Comparison of ENCODE assay signal across 10 cellular contexts in genomic region chr22:31248965-31249940, GRCh38.
A peak's percentile ranks its signal among the peaks of the same experiment; 100 is the strongest.
DNase-seq lines count a peak whose midpoint lies in the region; ATAC-seq and TF ChIP-seq lines count a peak whose summit lies in the region.
"Had no signal": no experiment of that assay in that cellular context is flagged by ENCODE, and none has a peak within 500 bp of the region (broad histone marks: within the 10 kb centered on the region; RNA-seq: fewer than 3 reads in every experiment).

No MANE protein-coding gene starts in this region.

- no peak for DNase-seq in AG09309 (ENCODE audit: low read depth)
- peak; percentile 63 for DNase-seq in globus pallidus (ENCODE audit: low spot score)
- no peak for DNase-seq in NCI-H2196 treated with DMSO at 0.1 percent for 48 hours (lab: John Stamatoyannopoulos, UW; ENCODE audit: unreplicated experiment)
- no peak for DNase-seq in cortex of kidney (lab: John Stamatoyannopoulos, UW)
- DNase-seq: NCI-H1436 treated with DMSO at 0.1 percent for 48 hours, T-helper 17 cell had no signal

- no peaks in the 10 kb centered on the region for H3K27me3 ChIP-seq in parathyroid adenoma (ENCODE audit: control insufficient read depth, insufficient read depth, low read length)

- peak overlapping the region; percentile 56 for H3K4me3 ChIP-seq in AG09309 (ENCODE audit: control insufficient read depth, low read depth, low read length)
- peak overlapping the region; percentile 75 for H3K4me3 ChIP-seq in parathyroid adenoma (ENCODE audit: low read depth, low read length)

- peaks cover 24% of the 10 kb centered on the region for H3K4me1 ChIP-seq in parathyroid adenoma

- H3K27ac ChIP-seq in VCaP (peak overlapping the region; percentile 62), parathyroid adenoma (peak overlapping the region; percentile 84)

- H3K36me3 ChIP-seq in parathyroid adenoma (ENCODE audit: control insufficient read depth, insufficient read depth, low read length): no peaks in the 10 kb centered on the region

- H3K9me3 ChIP-seq in parathyroid adenoma (ENCODE audit: control insufficient read depth, low read length): no peaks in the 10 kb centered on the region

- no peak overlapping the region for H3K9ac ChIP-seq in parathyroid adenoma

- TF ChIP-seq CTCF in AG09309 (IDR thresholded peaks at IDR 0.05; ENCODE audit: control insufficient read depth, insufficient read depth, low read depth, low read length, missing control alignments) (no peak), VCaP (conservative IDR thresholded peaks at IDR 0.05) (no peak), parathyroid adenoma (IDR thresholded peaks at IDR 0.05) (no peak)

- no peak for ATAC-seq in GM21423 (IDR thresholded peaks at IDR 0.05; ENCODE audit: unreplicated experiment)
- no peak for ATAC-seq in GM19023 (IDR thresholded peaks at IDR 0.05; ENCODE audit: unreplicated experiment)

- H2AFZ ChIP-seq in parathyroid adenoma: no peak overlapping the region

- peak overlapping the region; percentile 73 for H3K4me2 ChIP-seq in parathyroid adenoma (ENCODE audit: low read length)

- H3K79me2 ChIP-seq in parathyroid adenoma: peaks cover 24% of the 10 kb centered on the region
